1 cellular context compared by ENCODE assay signal in the genomic region with DNA sequence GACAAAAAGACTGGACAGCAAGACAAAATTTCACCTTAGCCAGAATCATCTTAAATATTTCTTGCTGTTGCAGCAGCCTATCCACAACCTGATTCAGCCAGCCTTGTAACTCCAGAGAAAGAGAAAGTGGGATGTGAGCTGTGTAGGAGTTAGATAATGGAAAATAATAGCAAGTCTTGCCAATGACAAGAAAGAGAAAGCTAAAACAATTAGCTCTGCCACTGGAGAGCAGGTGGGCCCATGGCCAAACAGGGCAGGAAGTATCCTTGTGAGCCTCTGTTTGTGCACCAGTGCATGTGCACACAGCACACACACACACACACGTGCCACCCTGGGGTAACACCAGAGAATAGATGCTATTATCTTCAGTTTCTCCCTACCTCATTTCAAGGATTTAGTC.
TF ChIP-seq lines count a peak whose summit lies in the region.

No MANE protein-coding gene starts in this region.

TF ChIP-seq in HepG2, 621 proteins besides CTCF, POLR2A, EP300 and RAD21 (continued from another document):
- TF ChIP-seq, protein P1, sequence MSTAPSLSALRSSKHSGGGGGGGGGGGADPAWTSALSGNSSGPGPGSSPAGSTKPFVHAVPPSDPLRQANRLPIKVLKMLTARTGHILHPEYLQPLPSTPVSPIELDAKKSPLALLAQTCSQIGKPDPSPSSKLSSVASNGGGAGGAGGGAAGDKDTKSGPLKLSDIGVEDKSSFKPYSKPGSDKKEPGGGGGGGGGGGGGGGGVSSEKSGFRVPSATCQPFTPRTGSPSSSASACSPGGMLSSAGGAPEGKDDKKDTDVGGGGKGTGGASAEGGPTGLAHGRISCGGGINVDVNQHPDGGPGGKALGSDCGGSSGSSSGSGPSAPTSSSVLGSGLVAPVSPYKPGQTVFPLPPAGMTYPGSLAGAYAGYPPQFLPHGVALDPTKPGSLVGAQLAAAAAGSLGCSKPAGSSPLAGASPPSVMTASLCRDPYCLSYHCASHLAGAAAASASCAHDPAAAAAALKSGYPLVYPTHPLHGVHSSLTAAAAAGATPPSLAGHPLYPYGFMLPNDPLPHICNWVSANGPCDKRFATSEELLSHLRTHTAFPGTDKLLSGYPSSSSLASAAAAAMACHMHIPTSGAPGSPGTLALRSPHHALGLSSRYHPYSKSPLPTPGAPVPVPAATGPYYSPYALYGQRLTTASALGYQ (CRISPR knock-in tag; IDR thresholded peaks at IDR 0.05), result no peak
